Comparison of ENCODE assay signal across 14 cellular contexts in the genomic region with DNA sequence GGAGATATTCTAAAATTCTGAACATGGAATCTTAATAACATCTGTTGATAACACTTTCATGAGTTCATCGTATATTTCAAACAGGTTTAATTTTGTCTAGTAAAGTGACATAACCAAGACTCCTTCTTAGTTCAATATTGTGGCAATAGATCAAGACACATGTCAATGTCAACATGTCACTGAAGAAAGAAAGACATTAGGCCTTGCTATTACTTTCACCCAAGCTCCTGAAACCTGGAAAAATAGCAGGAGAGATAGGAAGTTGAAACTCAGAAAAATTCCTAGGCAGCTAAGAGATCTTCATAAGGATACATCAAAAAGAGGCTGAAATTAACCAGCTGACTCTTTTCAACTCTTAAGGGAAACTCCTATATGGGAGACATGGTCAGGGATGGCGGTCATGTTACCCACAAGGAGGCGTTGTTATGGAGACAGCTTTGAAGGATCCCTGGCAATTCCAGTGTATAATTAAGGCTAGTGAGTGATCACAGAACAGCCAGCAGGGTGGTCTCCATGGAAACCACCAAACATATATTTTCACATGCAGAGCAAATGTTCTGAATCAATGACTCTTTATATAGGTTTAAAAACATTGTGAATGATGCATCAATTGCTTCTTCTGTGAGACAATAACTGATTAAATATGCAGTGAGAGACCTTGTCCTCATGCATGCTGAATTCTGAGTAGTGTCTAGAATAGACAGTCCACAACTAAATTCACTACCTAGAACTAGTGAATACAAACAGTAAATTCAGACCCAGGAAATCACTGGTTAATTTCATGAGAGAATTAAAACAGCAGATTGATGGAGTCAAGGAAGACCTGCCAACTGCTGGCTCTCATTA.
DNase-seq lines count a peak whose midpoint lies in the region; ATAC-seq, FAIRE-seq and TF ChIP-seq lines count a peak whose summit lies in the region.
"Had no signal": no experiment of that assay in that cellular context is flagged by ENCODE, and none has a peak within 500 bp of the region (broad histone marks: within the 10 kb centered on the region; RNA-seq: fewer than 3 reads in every experiment).

No MANE protein-coding gene starts in this region.

- H3K9me3 Mint-ChIP-seq in effector memory CD8-positive, alpha-beta T cell: no peaks in the 10 kb centered on the region
- H3K9me3 Mint-ChIP-seq: natural killer cell had no signal

- H3K36me3 ChIP-seq in BE2C (no peaks in the 10 kb centered on the region), HEK293 (ENCODE audit: control insufficient read depth in 2 of 2, insufficient read depth in 1 of 2, low read length in 2 of 2) (no peaks in the 10 kb centered on the region; a peak in 1 of 3 replicates), PC-3 (ENCODE audit: low read depth, low read length) (no peaks in the 10 kb centered on the region), small intestine (ENCODE audit: control insufficient read depth in 2 of 2, insufficient read depth in 2 of 2, low read length in 2 of 2) (no peaks in the 10 kb centered on the region)

- H3K79me2 ChIP-seq in PC-3 (ENCODE audit: low read length): no peaks in the 10 kb centered on the region

- DNase-seq in BE2C (peak; percentile 20), PC-3 (peak; percentile 12), foreskin keratinocyte (peak in 1 of 2 donors; percentile 26), small intestine (no peak), caudate nucleus (lab: John Stamatoyannopoulos, UW) (no peak), H4 (ENCODE audit: low spot score) (no peak)
- DNase-seq in effector memory CD8-positive, alpha-beta T cell: no peak
- DNase-seq: activated T-cell treated with anti-CD3 and anti-CD28 coated beads, Interleukin-2, amount 50 U/mL, for 48 hours; Caco-2; cortex of kidney; natural killer cell; NCI-H526 treated with DMSO at 0.1 percent for 48 hours; T-helper 17 cell had no signal

- no peaks in the 10 kb centered on the region for H3K36me3 Mint-ChIP-seq in effector memory CD8-positive, alpha-beta T cell (ENCODE audit: insufficient read depth)
- H3K36me3 Mint-ChIP-seq: natural killer cell had no signal

- intact Hi-C loops in PC-3 (cut with micrococcal nuclease): no loop called here

- H3K27ac Mint-ChIP-seq in effector memory CD8-positive, alpha-beta T cell: no peak overlapping the region
- H3K27ac Mint-ChIP-seq: natural killer cell, T-helper 17 cell had no signal

- 86 to 98% (median 92%) methylated on average over 3 of the region's 3 CpGs for WGBS in small intestine, 3 donors

- TF ChIP-seq CTCF in BE2C (IDR thresholded peaks at IDR 0.05; ENCODE audit: low read depth, low read length) (no peak), HEK293 (tag by site-specific recombination; IDR thresholded peaks at IDR 0.05) (no peak), PC-3 (conservative IDR thresholded peaks at IDR 0.05; ENCODE audit: low read depth, low read length) (peak; percentile 29; the same call in 1 of the 2 replicates), foreskin keratinocyte (conservative IDR thresholded peaks at IDR 0.05) (peak; percentile 21)

- CTCF ChIA-PET in HEK293 (lab: Yijun Ruan, JAX) (interaction anchor here (0.5 kb wide), 1 partner anchor 32 kb away, joined by 3 read pairs; no protein-coding TSS in a partner anchor), PC-3 (lab: Charles Lee) (no interaction called here)

- ATAC-seq in PC-3 (no peak), foreskin keratinocyte (peak; percentile 72)
- no peak for ATAC-seq in effector memory CD8-positive, alpha-beta T cell (replicated peaks)
- ATAC-seq: natural killer cell, T-helper 17 cell had no signal

- no peak overlapping the region for H3K9ac ChIP-seq in PC-3 (ENCODE audit: low read length)

- no TSS peak for BruUV-seq in PC-3 (replicated peaks; lab: Mats Ljungman, UMichigan)

- no peaks in the 10 kb centered on the region for H4K20me1 ChIP-seq in PC-3 (ENCODE audit: low read length)

- H3K9me2 ChIP-seq in PC-3 (replicated peaks; ENCODE audit: low read length): no peaks in the 10 kb centered on the region

- no peaks in the 10 kb centered on the region for H3F3A ChIP-seq in PC-3 (ENCODE audit: low read length, unreplicated experiment)

- POLR2A ChIA-PET in HEK293 (lab: Yijun Ruan, JAX): no interaction called here
- POLR2A ChIA-PET in PC-3 (lab: Charles Lee; ENCODE audit: unreplicated experiment): no interaction called here

- H2AFZ ChIP-seq in PC-3 (ENCODE audit: low read length): no peak overlapping the region

- H3K4me3 Mint-ChIP-seq in effector memory CD8-positive, alpha-beta T cell: no peak overlapping the region
- H3K4me3 Mint-ChIP-seq: natural killer cell, T-helper 17 cell had no signal

- no peaks in the 10 kb centered on the region for H3K4me1 Mint-ChIP-seq in effector memory CD8-positive, alpha-beta T cell (ENCODE audit: low read depth in 2 of 2)
- H3K4me1 Mint-ChIP-seq: natural killer cell had no signal

- FAIRE-seq in small intestine (lab: Jason Lieb, UNC): no peak

- no peaks in the 10 kb centered on the region for H3K27me3 ChIP-seq in BE2C
- no peaks in the 10 kb centered on the region for H3K27me3 ChIP-seq in PC-3 (ENCODE audit: low read length)
- H3K27me3 ChIP-seq in foreskin keratinocyte: no peaks in the 10 kb centered on the region
- no peaks in the 10 kb centered on the region for H3K27me3 ChIP-seq in small intestine (ENCODE audit: control insufficient read depth in 2 of 2, insufficient read depth in 2 of 2, low read length in 2 of 2)

- H3K9me3 ChIP-seq in BE2C (no peaks in the 10 kb centered on the region), HEK293 (ENCODE audit: control insufficient read depth, insufficient read depth, low read depth, low read length) (no peaks in the 10 kb centered on the region), PC-3 (ENCODE audit: low read length) (no peaks in the 10 kb centered on the region), small intestine (ENCODE audit: control insufficient read depth, low read depth) (no peaks in the 10 kb centered on the region)
- H3K9me3 ChIP-seq: Caco-2 had no signal

- H3K4me3 ChIP-seq in BE2C (ENCODE audit: low read depth, low read length): no peak overlapping the region
- no peak overlapping the region for H3K4me3 ChIP-seq in HEK293 (ENCODE audit: low read depth, low read length)
- H3K4me3 ChIP-seq in PC-3 (ENCODE audit: low read length): no peak overlapping the region
- H3K4me3 ChIP-seq in small intestine (ENCODE audit: low read depth in 1 of 2, low read length in 2 of 2): no peak overlapping the region

- no peaks in the 10 kb centered on the region for H3K27me3 Mint-ChIP-seq in effector memory CD8-positive, alpha-beta T cell
- H3K27me3 Mint-ChIP-seq: T-helper 17 cell had no signal

- no peak overlapping the region for H3K4me2 ChIP-seq in PC-3 (ENCODE audit: low read length)

- H3K27ac ChIP-seq in HEK293 (ENCODE audit: extremely low read depth, low read depth, low read length) (no peak overlapping the region), PC-3 (ENCODE audit: low read length) (no peak overlapping the region), foreskin keratinocyte (no peak overlapping the region), small intestine (ENCODE audit: low read depth in 1 of 2, low read length in 1 of 2) (no peak overlapping the region), caudate nucleus (ENCODE audit: low read depth, low read length) (no peak overlapping the region)

- H3K4me1 ChIP-seq in BE2C (no peaks in the 10 kb centered on the region; the same call in 1 of the 2 replicates), HEK293 (ENCODE audit: control insufficient read depth, insufficient read depth, low read length) (no peaks in the 10 kb centered on the region), PC-3 (ENCODE audit: insufficient read depth, low read length) (no peaks in the 10 kb centered on the region), foreskin keratinocyte (peaks cover 10% of the 10 kb centered on the region), small intestine (ENCODE audit: control insufficient read depth in 2 of 2, insufficient read depth in 1 of 2, low read depth in 1 of 2, low read length in 1 of 2) (no peaks in the 10 kb centered on the region)
- H3K4me1 ChIP-seq: Caco-2 had no signal

TF ChIP-seq in HEK293, 187 proteins besides CTCF, POLR2A, EP300 and RAD21:
- no peak for TF ChIP-seq ZNF558 (tag by site-specific recombination; IDR thresholded peaks at IDR 0.05)
- no peak for TF ChIP-seq ZNF623 (tag by site-specific recombination; IDR thresholded peaks at IDR 0.05)
- no peak for TF ChIP-seq ZXDB (tag by site-specific recombination; IDR thresholded peaks at IDR 0.05)
- TF ChIP-seq ZNF677 (tag by site-specific recombination; IDR thresholded peaks at IDR 0.05): no peak
- TF ChIP-seq ZNF600 (tag by site-specific recombination; IDR thresholded peaks at IDR 0.05): no peak
- peak; percentile 46; the same call in 1 of the 2 replicates for TF ChIP-seq ZNF341 (tag by site-specific recombination; IDR thresholded peaks at IDR 0.05; ENCODE audit: low read depth)
- TF ChIP-seq ZNF404 (tag by site-specific recombination; IDR thresholded peaks at IDR 0.05): no peak
- TF ChIP-seq, protein P1, sequence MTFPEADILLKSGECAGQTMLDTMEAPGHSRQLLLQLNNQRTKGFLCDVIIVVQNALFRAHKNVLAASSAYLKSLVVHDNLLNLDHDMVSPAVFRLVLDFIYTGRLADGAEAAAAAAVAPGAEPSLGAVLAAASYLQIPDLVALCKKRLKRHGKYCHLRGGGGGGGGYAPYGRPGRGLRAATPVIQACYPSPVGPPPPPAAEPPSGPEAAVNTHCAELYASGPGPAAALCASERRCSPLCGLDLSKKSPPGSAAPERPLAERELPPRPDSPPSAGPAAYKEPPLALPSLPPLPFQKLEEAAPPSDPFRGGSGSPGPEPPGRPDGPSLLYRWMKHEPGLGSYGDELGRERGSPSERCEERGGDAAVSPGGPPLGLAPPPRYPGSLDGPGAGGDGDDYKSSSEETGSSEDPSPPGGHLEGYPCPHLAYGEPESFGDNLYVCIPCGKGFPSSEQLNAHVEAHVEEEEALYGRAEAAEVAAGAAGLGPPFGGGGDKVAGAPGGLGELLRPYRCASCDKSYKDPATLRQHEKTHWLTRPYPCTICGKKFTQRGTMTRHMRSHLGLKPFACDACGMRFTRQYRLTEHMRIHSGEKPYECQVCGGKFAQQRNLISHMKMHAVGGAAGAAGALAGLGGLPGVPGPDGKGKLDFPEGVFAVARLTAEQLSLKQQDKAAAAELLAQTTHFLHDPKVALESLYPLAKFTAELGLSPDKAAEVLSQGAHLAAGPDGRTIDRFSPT (tag by site-specific recombination; IDR thresholded peaks at IDR 0.05): no peak
- no peak for TF ChIP-seq ZNF654 (tag by site-specific recombination; IDR thresholded peaks at IDR 0.05; ENCODE audit: low read depth)

Comparison
In these comparisons a context has a peak if more than half of its experiments do, and no peak if none do; other contexts are left out.
1. DNase-seq: peak in BE2C (single experiment) and PC-3 (single experiment); none in effector memory CD8-positive, alpha-beta T cell (0 of 3), small intestine (single experiment), caudate nucleus (0 of 61) and H4 (single experiment).
2. CTCF ChIP-seq: peak in PC-3 (single experiment) and foreskin keratinocyte (single experiment); none in BE2C (single experiment) and HEK293 (single experiment).